Comparison of ENCODE assay signal across 11 cellular contexts in the genomic region with DNA sequence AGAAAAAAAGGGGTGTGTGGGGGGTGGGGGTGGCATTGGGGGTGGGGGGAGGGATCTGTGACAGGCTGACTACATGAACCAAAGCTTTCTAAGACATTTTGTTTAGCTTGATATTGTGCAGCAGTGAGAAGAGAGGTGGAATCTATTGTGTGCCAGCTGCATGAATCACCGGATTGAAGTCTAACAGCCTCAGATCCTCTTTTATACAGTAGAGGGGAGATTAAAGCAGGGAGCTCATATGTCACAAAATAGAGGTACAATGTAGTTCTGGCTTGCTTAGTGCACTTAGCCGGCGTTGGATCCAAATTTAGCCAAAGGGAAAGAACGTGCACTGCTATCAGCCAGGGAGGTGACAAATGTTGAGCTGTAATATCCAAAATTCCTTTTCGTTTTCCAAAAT.
DNase-seq lines count a peak whose midpoint lies in the region; ATAC-seq lines count a peak whose summit lies in the region.
"Had no signal": no experiment of that assay in that cellular context is flagged by ENCODE, and none has a peak within 500 bp of the region (broad histone marks: within the 10 kb centered on the region; RNA-seq: fewer than 3 reads in every experiment).

No MANE protein-coding gene starts in this region.

- 28% methylated on average over 5 of the region's 5 CpGs for WGBS in right cardiac atrium

- peak; percentile 87 to 88 for ATAC-seq in right cardiac atrium
- ATAC-seq in HG02642 (IDR thresholded peaks at IDR 0.05; ENCODE audit: poor library complexity, unreplicated experiment), result no peak

- peak; percentile 45 for DNase-seq in A172 (ENCODE audit: low spot score)
- DNase-seq in NCI-H1092 treated with DMSO at 0.1 percent for 48 hours (lab: John Stamatoyannopoulos, UW), result peak; percentile 31
- peak; percentile 71 for DNase-seq in astrocyte of the hippocampus (ENCODE audit: low read depth, low spot score)
- no peak for DNase-seq in right cardiac atrium
- no peak for DNase-seq in NCI-H1105 treated with DMSO at 0.1 percent for 48 hours (lab: John Stamatoyannopoulos, UW)
- no peak for DNase-seq in effector CD4-positive, alpha-beta T cell
- DNase-seq in stimulated activated CD4-positive, alpha-beta T cell treated with anti-CD3 and anti-CD28 coated beads, Interleukin-4, amount 100 ng/mL, for 24 hours, result no peak
- DNase-seq: activated T-cell treated with anti-CD3 and anti-CD28 coated beads, Interleukin-2, amount 50 U/mL, for 24 hours; colonic mucosa had no signal

- H3K4me3 ChIP-seq in right cardiac atrium (ENCODE audit: low read length), result no peak overlapping the region
- H3K4me3 ChIP-seq: colonic mucosa, prostate gland had no signal

- no peak overlapping the region for H3K27ac ChIP-seq in right cardiac atrium (ENCODE audit: low read length)
- H3K27ac ChIP-seq: colonic mucosa, prostate gland had no signal

- H3K4me1 ChIP-seq in right cardiac atrium (ENCODE audit: control insufficient read depth, insufficient read depth, low read length), result peaks cover 1% of the 10 kb centered on the region
- H3K4me1 ChIP-seq: colonic mucosa, prostate gland had no signal

- intact Hi-C loops in right cardiac atrium (cut with DNase I), result no loop called here

- no peaks in the 10 kb centered on the region for H3K27me3 ChIP-seq in right cardiac atrium (ENCODE audit: control insufficient read depth, insufficient read depth)
- H3K27me3 ChIP-seq: colonic mucosa had no signal

- no peaks in the 10 kb centered on the region for H3K9me3 ChIP-seq in right cardiac atrium (ENCODE audit: control insufficient read depth, low read length)
- H3K9me3 ChIP-seq: colonic mucosa, prostate gland had no signal

Comparison
In these comparisons a context has a peak if more than half of its experiments do, and no peak if none do; other contexts are left out.
1. DNase-seq: peak in A172 (single experiment), NCI-H1092 treated with DMSO at 0.1 percent for 48 hours (single experiment) and astrocyte of the hippocampus (single experiment); none in right cardiac atrium (0 of 3), NCI-H1105 treated with DMSO at 0.1 percent for 48 hours (single experiment), effector CD4-positive, alpha-beta T cell (single experiment) and stimulated activated CD4-positive, alpha-beta T cell treated with anti-CD3 and anti-CD28 coated beads, Interleukin-4, amount 100 ng/mL, for 24 hours (single experiment).